In genomic region chr14:69153848-69154208, GRCh38 we compare ENCODE assay signal across 7 cellular contexts. TPM values are rescaled to one million over a fixed set of nuclear protein-coding genes. Genes with fewer than 3 reads are reported as not detected.
DNase-seq lines count a peak whose midpoint lies in the region; ATAC-seq, FAIRE-seq and TF ChIP-seq lines count a peak whose summit lies in the region.

No MANE protein-coding gene starts in this region.

- H4K20me1 ChIP-seq in HepG2 (ENCODE audit: insufficient read depth, low read length), result no peaks in the 10 kb centered on the region

- WGBS in HepG2 (ENCODE audit: low lambda C conversion rate), result under 1% methylated on average over 10 of the region's 13 CpGs
- 14% methylated on average over 13 of the region's 13 CpGs for WGBS in thymus

- H3K4me1 ChIP-seq in HepG2 (ENCODE audit: insufficient read depth, low read length) (peaks cover 51% of the 10 kb centered on the region), thymus (ENCODE audit: control insufficient read depth, insufficient read depth, low read length) (peaks cover 15% of the 10 kb centered on the region)

- CTCF ChIA-PET in HepG2 (lab: Yijun Ruan, JAX; ENCODE audit: low intra/inter-chr PET ratio, low total read pairs), result no interaction called here

- in situ Hi-C loops in HepG2 (cut with HindIII; ENCODE audit: extremely low pct_ligation_motif_present, low pct_unique_long_range_greater_than_20kb), result no loop called here

- TF ChIP-seq EP300 in HepG2 (IDR thresholded peaks at IDR 0.05; ENCODE audit: low read depth in 2 of 2, low read length in 2 of 2), result no peak
- no peak for TF ChIP-seq EP300 in HepG2 (CRISPR knock-in tag; IDR thresholded peaks at IDR 0.05; ENCODE audit: borderline replicate concordance)

- no peak for DNase-seq in GM12892 (ENCODE audit: insufficient read length)
- peak; percentile 60 for DNase-seq in NCI-H69 (lab: John Stamatoyannopoulos, UW)
- DNase-seq in cerebellar cortex (ENCODE audit: low spot score), result peak; percentile 50
- DNase-seq in HepG2 (ENCODE audit: low spot score), result peak; percentile 9
- DNase-seq in activated effector memory CD4-positive, alpha-beta T cell treated with anti-CD3 and anti-CD28 coated beads, Interleukin-2, amount 50 U/mL, for 16 hours, result no peak
- DNase-seq in NCI-H2081 treated with DMSO at 0.1 percent for 48 hours (lab: John Stamatoyannopoulos, UW), result no peak

- H3K36me3 ChIP-seq in HepG2 (replicated peaks in 1 of 2; ENCODE audit: control insufficient read depth in 1 of 2, insufficient read depth in 2 of 2, low read length in 2 of 2) (no peaks in the 10 kb centered on the region), thymus (ENCODE audit: control insufficient read depth, insufficient read depth) (peaks cover 1% of the 10 kb centered on the region)

- TF ChIP-seq RAD21 in HepG2 (CRISPR knock-in tag; IDR thresholded peaks at IDR 0.05), result no peak

- FAIRE-seq in GM12892 (lab: Jason Lieb, UNC) (peak; percentile 77), HepG2 (lab: Jason Lieb, UNC) (no peak)

- H3K27ac ChIP-seq in HepG2 (ENCODE audit: extremely low read length, insufficient read depth, low read length) (peak overlapping the region; percentile 90), thymus (ENCODE audit: low read depth) (peak overlapping the region; percentile 94)

- no peak for ATAC-seq in HepG2

- no peak for TF ChIP-seq CTCF in HepG2 (CRISPR knock-in tag; IDR thresholded peaks at IDR 0.05)

- BruUV-seq in HepG2 (replicated peaks; lab: Mats Ljungman, UMichigan), result TSS peak; percentile 88

- H3K4me3 ChIP-seq in HepG2 (replicated peaks in 1 of 3; ENCODE audit: insufficient read depth in 1 of 3, low read depth in 2 of 3, low read length in 3 of 3) (peak overlapping the region; percentile 95 to 99 (median 96)), thymus (ENCODE audit: low read length) (peak overlapping the region; percentile 76)

- H3K9me3 ChIP-seq in HepG2 (ENCODE audit: low read length), result no peaks in the 10 kb centered on the region
- no peaks in the 10 kb centered on the region for H3K9me3 ChIP-seq in thymus (ENCODE audit: control insufficient read depth)

- TF ChIP-seq POLR2A in GM12892 (IDR thresholded peaks at IDR 0.05; ENCODE audit: low read depth, low read length), result no peak
- no peak for TF ChIP-seq POLR2A in HepG2 (IDR thresholded peaks at IDR 0.05; ENCODE audit: insufficient read depth in 1 of 2, low read depth in 2 of 2, low read length in 2 of 2)

- peaks cover 33% of the 10 kb centered on the region for H3K79me2 ChIP-seq in HepG2 (ENCODE audit: insufficient read depth, low read length)

- H3K9ac ChIP-seq in HepG2 (ENCODE audit: insufficient read depth, low read depth, low read length), result peak overlapping the region; percentile 94; the same call in 1 of the 2 replicates

- POLR2A ChIA-PET in HepG2 (lab: Yijun Ruan, JAX), result interaction anchor here (1.8 to 2.4 kb wide), 2 partner anchors 36 to 38 kb away, joined by 5 to 12 read pairs; partner anchors contain the start of gene EXD2

- H3K27me3 ChIP-seq in HepG2 (ENCODE audit: control insufficient read depth in 1 of 2, insufficient read depth in 2 of 2, low read length in 2 of 2), result no peaks in the 10 kb centered on the region; a peak in 1 of 5 replicates
- H3K27me3 ChIP-seq in thymus (ENCODE audit: control insufficient read depth, insufficient read depth), result peaks cover 14% of the 10 kb centered on the region

- intact Hi-C loops in HepG2 (cut with micrococcal nuclease; ENCODE audit: unreplicated experiment), result loop anchor here (2.0 kb wide), 1 partner anchor 37 kb away; the partner anchor contains the start of gene EXD2

- peak overlapping the region; percentile 71 for H2AFZ ChIP-seq in HepG2 (ENCODE audit: low read length)

- peak overlapping the region; percentile 96 for H3K4me2 ChIP-seq in HepG2 (ENCODE audit: low read depth, low read length)

TF ChIP-seq in HepG2, 621 proteins besides CTCF, POLR2A, EP300 and RAD21 (continues in another document):
- TF ChIP-seq E2F5 (CRISPR knock-in tag; conservative IDR thresholded peaks at IDR 0.05) (no peak), ELF1 (CRISPR knock-in tag; IDR thresholded peaks at IDR 0.05) (0 out of 2 replicates have a peak, but pooled peaks have one; percentile 0), MED1 (CRISPR knock-in tag; IDR thresholded peaks at IDR 0.05) (no peak), ZNF263 (CRISPR knock-in tag; IDR thresholded peaks at IDR 0.05) (peak; percentile 88), ELF4 (CRISPR knock-in tag; IDR thresholded peaks at IDR 0.05; ENCODE audit: borderline replicate concordance) (0 out of 2 replicates have a peak, but pooled peaks have one; percentile 48), SOX5 (CRISPR knock-in tag; IDR thresholded peaks at IDR 0.05; ENCODE audit: borderline replicate concordance) (0 out of 2 replicates have a peak, but pooled peaks have one; percentile 1), FOXK1 (CRISPR knock-in tag; IDR thresholded peaks at IDR 0.05; ENCODE audit: borderline replicate concordance, low read depth) (0 out of 2 replicates have a peak, but pooled peaks have one; percentile 11), GATAD1 (CRISPR knock-in tag; IDR thresholded peaks at IDR 0.05) (0 out of 2 replicates have a peak, but pooled peaks have one; percentile 1)

RNA-seq across cellular contexts. Expression of gene DCAF5, which starts 0.9 kb away (rescaled TPM):
- 14.3 TPM for polyA plus RNA-seq in GM12892 (2012; ENCODE audit: missing spikeins)
- total RNA-seq in HepG2 (2016; rRNA removed; fragmentation: Illumina TruSeq; extraction: Trizol), result 11.3 and 13.4 TPM in 2 replicates
- 14.0 and 15.7 TPM in 2 replicates for total RNA-seq in HepG2 (2016; cell fraction: cytosol; rRNA removed; fragmentation: Illumina TruSeq; extraction: Trizol; ENCODE audit: low read depth)
- 10.5 and 13.2 TPM in 2 replicates for total RNA-seq in HepG2 (2016; cell fraction: insoluble cytoplasmic fraction; rRNA removed; fragmentation: Illumina TruSeq; extraction: Trizol)
- 9.5 and 9.8 TPM in 2 replicates for total RNA-seq in HepG2 (2016; cell fraction: membrane; rRNA removed; fragmentation: Illumina TruSeq; extraction: Trizol)
- 20.7 and 25.2 TPM in 2 replicates for total RNA-seq in HepG2 (2016; cell fraction: nucleus; rRNA removed; fragmentation: Illumina TruSeq; extraction: Trizol)
- polyA plus RNA-seq in HepG2 (2011; rRNA removed), result 31.6 and 35.3 TPM in 2 replicates
- polyA plus RNA-seq in HepG2 (2011; cell fraction: cytosol; rRNA removed), result 19.2 and 21.6 TPM in 2 replicates
- polyA plus RNA-seq in HepG2 (2011; cell fraction: nucleus; rRNA removed), result 106 and 114 TPM in 2 replicates
- polyA plus RNA-seq in HepG2 (2012), result 17.9 and 19.9 TPM in 2 replicates
- polyA plus RNA-seq in HepG2 (2016; cell fraction: cytosol; fragmentation: Illumina TruSeq; extraction: Trizol; ENCODE audit: low read depth), result 1.9 and 2.4 TPM in 2 replicates
- polyA plus RNA-seq in HepG2 (2016; cell fraction: insoluble cytoplasmic fraction; fragmentation: Illumina TruSeq; extraction: Trizol; ENCODE audit: low read depth), result 12.6 and 16.2 TPM in 2 replicates
- polyA plus RNA-seq in HepG2 (2016; cell fraction: membrane; fragmentation: Illumina TruSeq; extraction: Trizol; ENCODE audit: low read depth), result 5.8 and 7.2 TPM in 2 replicates
- 62.6 and 71.6 TPM in 2 replicates for polyA plus RNA-seq in HepG2 (2016; cell fraction: nucleus; fragmentation: Illumina TruSeq; extraction: Trizol; ENCODE audit: insufficient read depth, low read depth)
- polyA minus RNA-seq in HepG2 (2011; rRNA and poly(A)+ RNA removed; ENCODE audit: low replicate concordance), result 20.3 and 28.1 TPM in 2 replicates
- polyA minus RNA-seq in HepG2 (2011; cell fraction: cytosol; rRNA and poly(A)+ RNA removed), result 8.2 and 11.8 TPM in 2 replicates
- 30.5 and 35.4 TPM in 2 replicates for polyA minus RNA-seq in HepG2 (2011; cell fraction: nucleus; rRNA and poly(A)+ RNA removed)
- polyA plus RNA-seq in thymus, result 26.6 TPM

RNA-seq across cellular contexts. Expression of gene EXD2, which starts 37.5 kb away (rescaled TPM):
- polyA plus RNA-seq in GM12892 (2012; ENCODE audit: missing spikeins), result 6.2 TPM
- 8.8 and 15.1 TPM in 2 replicates for total RNA-seq in HepG2 (2016; rRNA removed; fragmentation: Illumina TruSeq; extraction: Trizol)
- total RNA-seq in HepG2 (2016; cell fraction: cytosol; rRNA removed; fragmentation: Illumina TruSeq; extraction: Trizol; ENCODE audit: low read depth), result 2.9 and 3.0 TPM in 2 replicates
- 8.7 and 15.8 TPM in 2 replicates for total RNA-seq in HepG2 (2016; cell fraction: insoluble cytoplasmic fraction; rRNA removed; fragmentation: Illumina TruSeq; extraction: Trizol)
- 4.0 and 5.4 TPM in 2 replicates for total RNA-seq in HepG2 (2016; cell fraction: membrane; rRNA removed; fragmentation: Illumina TruSeq; extraction: Trizol)
- 13.7 and 15.0 TPM in 2 replicates for total RNA-seq in HepG2 (2016; cell fraction: nucleus; rRNA removed; fragmentation: Illumina TruSeq; extraction: Trizol)
- polyA plus RNA-seq in HepG2 (2011; rRNA removed) (9.5 and 10.8 TPM in 2 replicates), thymus (13.0 TPM)
- 6.8 and 9.2 TPM in 2 replicates for polyA plus RNA-seq in HepG2 (2011; cell fraction: cytosol; rRNA removed)
- polyA plus RNA-seq in HepG2 (2011; cell fraction: nucleus; rRNA removed), result 9.2 and 11.8 TPM in 2 replicates
- polyA plus RNA-seq in HepG2 (2012), result 9.4 and 11.0 TPM in 2 replicates
- polyA plus RNA-seq in HepG2 (2016; cell fraction: cytosol; fragmentation: Illumina TruSeq; extraction: Trizol; ENCODE audit: low read depth), result 0.63 and 0.70 TPM in 2 replicates
- polyA plus RNA-seq in HepG2 (2016; cell fraction: insoluble cytoplasmic fraction; fragmentation: Illumina TruSeq; extraction: Trizol; ENCODE audit: low read depth), result 6.5 and 6.9 TPM in 2 replicates
- polyA plus RNA-seq in HepG2 (2016; cell fraction: membrane; fragmentation: Illumina TruSeq; extraction: Trizol; ENCODE audit: low read depth), result 2.1 and 2.3 TPM in 2 replicates
- 15.3 and 17.3 TPM in 2 replicates for polyA plus RNA-seq in HepG2 (2016; cell fraction: nucleus; fragmentation: Illumina TruSeq; extraction: Trizol; ENCODE audit: insufficient read depth, low read depth)
- polyA minus RNA-seq in HepG2 (2011; rRNA and poly(A)+ RNA removed; ENCODE audit: low replicate concordance), result 10.3 and 14.0 TPM in 2 replicates
- 6.9 and 7.7 TPM in 2 replicates for polyA minus RNA-seq in HepG2 (2011; cell fraction: cytosol; rRNA and poly(A)+ RNA removed)
- polyA minus RNA-seq in HepG2 (2011; cell fraction: nucleus; rRNA and poly(A)+ RNA removed), result 10.8 and 11.7 TPM in 2 replicates

Comparison
In these comparisons a context has a peak if more than half of its experiments do, and no peak if none do; other contexts are left out.
1. DNase-seq: peak in NCI-H69 (single experiment), cerebellar cortex (single experiment) and HepG2 (single experiment); none in GM12892 (single experiment), activated effector memory CD4-positive, alpha-beta T cell treated with anti-CD3 and anti-CD28 coated beads, Interleukin-2, amount 50 U/mL, for 16 hours (single experiment) and NCI-H2081 treated with DMSO at 0.1 percent for 48 hours (single experiment).